9 cellular contexts compared by ENCODE assay signal in genomic region chr19:55082023-55082851, GRCh38. TPM values are rescaled to one million over a fixed set of nuclear protein-coding genes. Genes with fewer than 3 reads are reported as not detected.
DNase-seq lines count a peak whose midpoint lies in the region; ATAC-seq and TF ChIP-seq lines count a peak whose summit lies in the region.
"Had no signal": no experiment of that assay in that cellular context is flagged by ENCODE, and none has a peak within 500 bp of the region (broad histone marks: within the 10 kb centered on the region; RNA-seq: fewer than 3 reads in every experiment).

No MANE protein-coding gene starts in this region.

- DNase-seq in HFF-Myc (ENCODE audit: extremely low read depth, low read depth) (no peak), T1000 (lab: John Stamatoyannopoulos, UW) (peak; percentile 81), neural progenitor cell (ENCODE audit: low spot score) (peak; percentile 72)

- 20 to 24% methylated on average over 64 of the region's 64 CpGs for WGBS in ectodermal cell, 2 experiments

- H4K20me1 ChIP-seq in neural progenitor cell (ENCODE audit: low read depth), result peaks cover 40% of the 10 kb centered on the region

- H3K4me2 ChIP-seq in neural progenitor cell, result peak overlapping the region; percentile 75

- H3K36me3 Mint-ChIP-seq in neural progenitor cell, result no peaks in the 10 kb centered on the region

- H3K27ac Mint-ChIP-seq in neural progenitor cell, result no peak overlapping the region

- H3K27me3 ChIP-seq in ectodermal cell (ENCODE audit: control insufficient read depth, insufficient read depth, low read length, poor library complexity, severe bottlenecking) (peaks cover 83% of the 10 kb centered on the region), neural progenitor cell (peaks cover 84% of the 10 kb centered on the region)

- no peak for TF ChIP-seq CTCF in HFF-Myc (IDR thresholded peaks at IDR 0.05; ENCODE audit: low read depth, low read length, missing control alignments)
- TF ChIP-seq CTCF in neural progenitor cell (IDR thresholded peaks at IDR 0.05), result no peak

- no peaks in the 10 kb centered on the region for H3K9me3 ChIP-seq in ectodermal cell (ENCODE audit: control insufficient read depth, low read length)
- no peaks in the 10 kb centered on the region for H3K9me3 ChIP-seq in neural progenitor cell (ENCODE audit: low read depth)

- H3K4me1 ChIP-seq in ectodermal cell (ENCODE audit: control insufficient read depth, insufficient read depth, low read length) (peaks cover 19% of the 10 kb centered on the region), neural progenitor cell (peaks cover 7% of the 10 kb centered on the region)

- H3K4me3 ChIP-seq in HFF-Myc (replicated peaks; ENCODE audit: low read depth, low read length) (0 out of 2 replicates have a peak overlapping the region, but pooled peaks have one; percentile 13), ectodermal cell (ENCODE audit: insufficient read depth, low read depth, low read length) (peak overlapping the region; percentile 22), neural progenitor cell (peak overlapping the region; percentile 50)

- peak overlapping the region; percentile 83 for H3K4me3 Mint-ChIP-seq in neural progenitor cell

- peaks cover 46% of the 10 kb centered on the region for H3F3A ChIP-seq in neural progenitor cell (ENCODE audit: low read depth)

- H3K27ac ChIP-seq in ectodermal cell (ENCODE audit: insufficient read depth, low read depth, low read length, poor library complexity, severe bottlenecking) (no peak overlapping the region), neural progenitor cell (no peak overlapping the region)

- H3K9me3 Mint-ChIP-seq in neural progenitor cell, result peaks cover 7% of the 10 kb centered on the region

- peaks cover 37% of the 10 kb centered on the region for H3K4me1 Mint-ChIP-seq in neural progenitor cell

- no peak overlapping the region for H3K9ac ChIP-seq in neural progenitor cell

- no peak for ATAC-seq in GM19324 (IDR thresholded peaks at IDR 0.05; ENCODE audit: low FRiP score, unreplicated experiment)
- no peak for ATAC-seq in GM21737 (IDR thresholded peaks at IDR 0.05; ENCODE audit: unreplicated experiment)
- ATAC-seq in HG03342 (IDR thresholded peaks at IDR 0.05; ENCODE audit: unreplicated experiment), result no peak
- ATAC-seq: Panc1 had no signal

- no peak overlapping the region for H2AFZ ChIP-seq in neural progenitor cell (replicated peaks)

- H3K79me2 ChIP-seq in neural progenitor cell (ENCODE audit: low read depth), result no peaks in the 10 kb centered on the region

- peaks cover 58% of the 10 kb centered on the region for H3K27me3 Mint-ChIP-seq in neural progenitor cell (ENCODE audit: insufficient read depth, low read depth)

- H3K36me3 ChIP-seq in ectodermal cell (ENCODE audit: control insufficient read depth, insufficient read depth, low read length) (no peaks in the 10 kb centered on the region), neural progenitor cell (no peaks in the 10 kb centered on the region)

RNA-seq across cellular contexts. Expression of gene EPS8L1, which starts 6.6 kb away (rescaled TPM):
- polyA plus RNA-seq in ectodermal cell (2013, experiment 1 of 4), result 8.1 TPM
- polyA plus RNA-seq in ectodermal cell (2013, experiment 2 of 4), result 14.5 TPM
- 12.1 TPM for polyA plus RNA-seq in ectodermal cell (2013, experiment 3 of 4)
- polyA plus RNA-seq in ectodermal cell (2013, experiment 4 of 4), result 8.8 TPM
- 7.0 and 17.5 TPM in 2 replicates for total RNA-seq in neural progenitor cell (ENCODE audit: low replicate concordance)

RNA-seq across cellular contexts. Expression of gene RDH13, which starts 19.3 kb away (rescaled TPM):
- polyA plus RNA-seq in ectodermal cell (2013, experiment 1 of 4), result 9.8 TPM
- 8.7 TPM for polyA plus RNA-seq in ectodermal cell (2013, experiment 2 of 4)
- polyA plus RNA-seq in ectodermal cell (2013, experiment 3 of 4), result 6.6 TPM
- 7.1 TPM for polyA plus RNA-seq in ectodermal cell (2013, experiment 4 of 4)
- 9.0 and 9.4 TPM in 2 replicates for total RNA-seq in neural progenitor cell (ENCODE audit: low replicate concordance)

RNA-seq across cellular contexts. Expression of gene PPP1R12C, which starts 35.2 kb away (rescaled TPM):
- polyA plus RNA-seq in ectodermal cell (2013, experiment 1 of 4), result 86.4 TPM
- 76.8 TPM for polyA plus RNA-seq in ectodermal cell (2013, experiment 2 of 4)
- polyA plus RNA-seq in ectodermal cell (2013, experiment 3 of 4), result 59.7 TPM
- polyA plus RNA-seq in ectodermal cell (2013, experiment 4 of 4), result 61.4 TPM
- total RNA-seq in neural progenitor cell (ENCODE audit: low replicate concordance), result 21.8 and 62.7 TPM in 2 replicates

RNA-seq across cellular contexts. Expression of gene GP6, which starts 44.2 kb away (rescaled TPM):
- polyA plus RNA-seq in ectodermal cell (2013, experiment 1 of 4), result not detected
- polyA plus RNA-seq in ectodermal cell (2013, experiment 2 of 4), result 0.09 TPM
- not detected for polyA plus RNA-seq in ectodermal cell (2013, experiment 3 of 4)
- polyA plus RNA-seq in ectodermal cell (2013, experiment 4 of 4), result 0.41 TPM
- total RNA-seq in neural progenitor cell (ENCODE audit: low replicate concordance), result not detected in 2 replicates
- total RNA-seq: pulmonary artery endothelial cell had no signal
